ENCODE assay signal across 24 cellular contexts in the genomic region with DNA sequence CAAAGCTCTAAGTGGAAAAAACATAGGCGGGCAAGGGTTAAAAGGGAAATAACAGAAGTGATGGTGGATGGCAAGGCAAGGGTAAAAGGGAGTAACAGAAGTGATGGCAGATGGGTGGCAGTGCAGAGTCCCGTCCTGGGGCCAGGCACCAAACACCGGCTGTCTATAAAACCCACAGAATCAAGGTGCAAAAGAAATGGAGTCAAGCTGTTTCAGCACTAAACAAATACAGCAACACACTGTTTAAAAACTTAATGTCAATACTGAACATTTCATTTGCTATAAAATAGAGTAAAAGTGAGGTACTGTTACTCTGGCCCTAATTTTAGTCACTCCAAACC.
A peak's percentile ranks its signal among the peaks of the same experiment; 100 is the strongest.
DNase-seq lines count a peak whose midpoint lies in the region; ATAC-seq and TF ChIP-seq lines count a peak whose summit lies in the region.
"Had no signal": no experiment of that assay in that cellular context is flagged by ENCODE, and none has a peak within 500 bp of the region (broad histone marks: within the 10 kb centered on the region; RNA-seq: fewer than 3 reads in every experiment).

No MANE protein-coding gene starts in this region.

- H3K9me2 ChIP-seq in Loucy (replicated peaks; ENCODE audit: low read depth, low read length) = no peaks in the 10 kb centered on the region

- H3K4me3 ChIP-seq in Loucy (ENCODE audit: low read length, poor library complexity, severe bottlenecking) = no peak overlapping the region
- H3K4me3 ChIP-seq in ovary = no peak overlapping the region
- H3K4me3 ChIP-seq: MG63, prostate gland, thoracic aorta had no signal

- H3K27me3 Mint-ChIP-seq in activated CD4-positive, alpha-beta T cell treated with anti-CD3 and anti-CD28 coated beads for 36 hours = no peaks in the 10 kb centered on the region
- no peaks in the 10 kb centered on the region for H3K27me3 Mint-ChIP-seq in effector memory CD8-positive, alpha-beta T cell
- H3K27me3 Mint-ChIP-seq: CD4-positive, alpha-beta T cell had no signal

- H3K9me3 Mint-ChIP-seq in activated CD4-positive, alpha-beta T cell treated with anti-CD3 and anti-CD28 coated beads for 36 hours (ENCODE audit: low read depth) = peaks cover 7% of the 10 kb centered on the region
- H3K9me3 Mint-ChIP-seq in effector memory CD8-positive, alpha-beta T cell = no peaks in the 10 kb centered on the region
- no peaks in the 10 kb centered on the region for H3K9me3 Mint-ChIP-seq in stimulated activated effector memory CD8-positive, alpha-beta T cell treated with anti-CD3 and anti-CD28 coated beads, Interleukin-12 subunit alpha, Interleukin-12 subunit beta, amount 100 ng/mL, for 72 hours

- CTCF ChIA-PET in activated CD4-positive, alpha-beta T cell treated with anti-CD3 and anti-CD28 coated beads for 36 hours (lab: Charles Lee) = interaction anchor here (0.8 kb wide), 1 partner anchor 20 kb away, joined by 3 read pairs; no protein-coding TSS in a partner anchor

- intact Hi-C loops in activated CD4-positive, alpha-beta T cell treated with anti-CD3 and anti-CD28 coated beads for 36 hours (cut with DNase I, micrococcal nuclease) = no loop called here
- intact Hi-C loops in ovary (cut with DNase I) = no loop called here

- H3K4me1 ChIP-seq in Loucy (ENCODE audit: insufficient read depth, low read length, poor library complexity, severe bottlenecking) = peaks cover 39% of the 10 kb centered on the region
- no peaks in the 10 kb centered on the region for H3K4me1 ChIP-seq in ovary (ENCODE audit: insufficient read depth)
- H3K4me1 ChIP-seq: prostate gland had no signal

- H3F3A ChIP-seq in Loucy (ENCODE audit: low read depth) = peaks cover 11% of the 10 kb centered on the region

- H3K27me3 ChIP-seq in Loucy (ENCODE audit: insufficient read depth, low read length, poor library complexity, severe bottlenecking) (no peaks in the 10 kb centered on the region), ovary (no peaks in the 10 kb centered on the region)
- H3K27me3 ChIP-seq: MG63 had no signal

- H3K4me2 ChIP-seq in Loucy (ENCODE audit: low read depth, low read length, poor library complexity, severe bottlenecking) = no peak overlapping the region

- POLR2A ChIA-PET in activated CD4-positive, alpha-beta T cell treated with anti-CD3 and anti-CD28 coated beads for 36 hours (lab: Charles Lee) = no interaction called here

- H3K9me3 ChIP-seq in Loucy (ENCODE audit: insufficient read depth, low read depth, low read length) (no peaks in the 10 kb centered on the region), ovary (no peaks in the 10 kb centered on the region)
- H3K9me3 ChIP-seq: MG63, prostate gland, thoracic aorta had no signal

- no peak overlapping the region for H2AFZ ChIP-seq in Loucy (ENCODE audit: low read length)

- TF ChIP-seq CTCF in Loucy (conservative IDR thresholded peaks at IDR 0.05; ENCODE audit: low read length) (0 out of 2 replicates have a peak, but pooled peaks have one; percentile 21), ovary (IDR thresholded peaks at IDR 0.05) (no peak)

- no peak overlapping the region for H3K9ac ChIP-seq in Loucy (ENCODE audit: low read depth, low read length, poor library complexity, severe bottlenecking)

- TF ChIP-seq EP300 in ovary (IDR thresholded peaks at IDR 0.05) = no peak

- no peak for DNase-seq in activated CD4-positive, alpha-beta T cell treated with anti-CD3 and anti-CD28 coated beads for 36 hours
- no peak for DNase-seq in activated CD4-positive, alpha-beta T cell treated with anti-CD3 and anti-CD28 coated beads for 4 hours
- no peak for DNase-seq in effector memory CD8-positive, alpha-beta T cell
- no peak for DNase-seq in stimulated activated effector memory CD8-positive, alpha-beta T cell treated with anti-CD3 and anti-CD28 coated beads, Interleukin-12 subunit alpha, Interleukin-12 subunit beta, amount 100 ng/mL, for 72 hours (ENCODE audit: low spot score in 2 of 2)
- no peak for DNase-seq in ovary
- DNase-seq in activated naive CD4-positive, alpha-beta T cell (lab: John Stamatoyannopoulos, UW) = no peak
- DNase-seq: activated gamma-delta T cell treated with Interleukin-2 at 50 U/mL for 16 hours; CD4-positive, alpha-beta T cell; DND-41; hypothalamus; kidney; mesendoderm; MG63; NCI-H524; Right ventricle myocardium superior; small intestine; stimulated activated CD4-positive, alpha-beta T cell treated with anti-CD3 and anti-CD28 coated beads, Interleukin-4, amount 100 ng/mL, for 24 hours had no signal

- TF ChIP-seq POLR2A in ovary (IDR thresholded peaks at IDR 0.05) = no peak

- no peaks in the 10 kb centered on the region for H3K79me2 ChIP-seq in Loucy (ENCODE audit: insufficient read depth, low read length)

- H3K36me3 ChIP-seq in Loucy (ENCODE audit: insufficient read depth, low read length) (no peaks in the 10 kb centered on the region), ovary (no peaks in the 10 kb centered on the region)
- H3K36me3 ChIP-seq: MG63, prostate gland, thoracic aorta had no signal

- H4K20me1 ChIP-seq in Loucy (ENCODE audit: insufficient read depth, low read length, poor library complexity, severe bottlenecking) = no peaks in the 10 kb centered on the region

- H3K4me3 Mint-ChIP-seq in activated CD4-positive, alpha-beta T cell treated with anti-CD3 and anti-CD28 coated beads for 36 hours = no peak overlapping the region
- no peak overlapping the region for H3K4me3 Mint-ChIP-seq in effector memory CD8-positive, alpha-beta T cell
- H3K4me3 Mint-ChIP-seq in stimulated activated effector memory CD8-positive, alpha-beta T cell treated with anti-CD3 and anti-CD28 coated beads, Interleukin-12 subunit alpha, Interleukin-12 subunit beta, amount 100 ng/mL, for 72 hours = no peak overlapping the region
- H3K4me3 Mint-ChIP-seq: CD4-positive, alpha-beta T cell; HFFc6; T-helper 1 cell treated with Interleukin-12 subunit alpha and Interleukin-12 subunit beta and Interleukin-4 antibody, amounts not matched to agents 30 μg/mL and 1 μg/mL, for 36 hours; WTC11 had no signal

- peaks cover 20% of the 10 kb centered on the region for H3K4me1 Mint-ChIP-seq in activated CD4-positive, alpha-beta T cell treated with anti-CD3 and anti-CD28 coated beads for 36 hours
- peaks cover 6 to 15% of the 10 kb centered on the region in 2 donors for H3K4me1 Mint-ChIP-seq in effector memory CD8-positive, alpha-beta T cell (ENCODE audit: low read depth in 2 of 2)
- peaks cover 19% of the 10 kb centered on the region for H3K4me1 Mint-ChIP-seq in stimulated activated effector memory CD8-positive, alpha-beta T cell treated with anti-CD3 and anti-CD28 coated beads, Interleukin-12 subunit alpha, Interleukin-12 subunit beta, amount 100 ng/mL, for 72 hours

- H3K36me3 Mint-ChIP-seq in activated CD4-positive, alpha-beta T cell treated with anti-CD3 and anti-CD28 coated beads for 36 hours (ENCODE audit: low read depth) = peaks cover 11% of the 10 kb centered on the region
- no peaks in the 10 kb centered on the region for H3K36me3 Mint-ChIP-seq in effector memory CD8-positive, alpha-beta T cell (ENCODE audit: insufficient read depth)
- no peaks in the 10 kb centered on the region for H3K36me3 Mint-ChIP-seq in stimulated activated effector memory CD8-positive, alpha-beta T cell treated with anti-CD3 and anti-CD28 coated beads, Interleukin-12 subunit alpha, Interleukin-12 subunit beta, amount 100 ng/mL, for 72 hours
- H3K36me3 Mint-ChIP-seq: WTC11 had no signal

- H3K27ac Mint-ChIP-seq in activated CD4-positive, alpha-beta T cell treated with anti-CD3 and anti-CD28 coated beads for 36 hours = peak overlapping the region; percentile 44
- no peak overlapping the region for H3K27ac Mint-ChIP-seq in effector memory CD8-positive, alpha-beta T cell
- H3K27ac Mint-ChIP-seq in stimulated activated effector memory CD8-positive, alpha-beta T cell treated with anti-CD3 and anti-CD28 coated beads, Interleukin-12 subunit alpha, Interleukin-12 subunit beta, amount 100 ng/mL, for 72 hours = peak overlapping the region; percentile 75
- H3K27ac Mint-ChIP-seq: CD4-positive, alpha-beta T cell; HFFc6; T-helper 1 cell treated with Interleukin-12 subunit alpha and Interleukin-12 subunit beta and Interleukin-4 antibody, amounts not matched to agents 30 μg/mL and 1 μg/mL, for 36 hours; WTC11 had no signal

- WGBS in ovary, 3 donors = 87 to 93% (median 92%) methylated on average over 3 of the region's 3 CpGs

- ATAC-seq in activated CD4-positive, alpha-beta T cell treated with anti-CD3 and anti-CD28 coated beads for 36 hours = no peak
- ATAC-seq in effector memory CD8-positive, alpha-beta T cell (replicated peaks) = peak; percentile 41
- no peak for ATAC-seq in stimulated activated effector memory CD8-positive, alpha-beta T cell treated with anti-CD3 and anti-CD28 coated beads, Interleukin-12 subunit alpha, Interleukin-12 subunit beta, amount 100 ng/mL, for 72 hours
- ATAC-seq in HG02884 (IDR thresholded peaks at IDR 0.05; ENCODE audit: unreplicated experiment) = no peak
- ATAC-seq: WTC11 had no signal

- H3K27ac ChIP-seq in ovary = no peak overlapping the region
- H3K27ac ChIP-seq: prostate gland, thoracic aorta had no signal

Comparison
In these comparisons a context has a peak if more than half of its experiments do, and no peak if none do; other contexts are left out.
1. H3K27ac Mint-ChIP-seq: peak in activated CD4-positive, alpha-beta T cell treated with anti-CD3 and anti-CD28 coated beads for 36 hours (single experiment) and stimulated activated effector memory CD8-positive, alpha-beta T cell treated with anti-CD3 and anti-CD28 coated beads, Interleukin-12 subunit alpha, Interleukin-12 subunit beta, amount 100 ng/mL, for 72 hours (single experiment); none in effector memory CD8-positive, alpha-beta T cell (0 of 2).